2 cellular contexts compared by ENCODE assay signal in the genomic region with DNA sequence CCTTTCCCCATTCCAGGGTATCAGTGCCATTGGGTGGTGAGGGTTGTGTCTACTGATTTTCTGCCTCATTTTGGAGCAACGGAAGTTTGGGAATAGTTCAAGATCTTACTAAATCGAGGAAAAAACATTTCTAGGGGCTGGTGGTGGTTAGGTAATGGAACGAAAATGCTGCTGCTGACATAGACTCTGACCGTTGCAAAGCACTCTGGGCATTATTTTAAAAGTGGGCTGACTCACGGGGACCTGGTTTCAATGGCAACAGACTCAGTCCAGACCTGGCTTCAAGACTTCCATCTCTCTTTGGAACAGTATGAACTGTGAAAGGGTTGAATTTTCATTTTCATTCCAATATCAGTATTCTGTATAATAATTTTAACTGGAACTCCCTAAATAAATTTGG.
TF ChIP-seq lines count a peak whose summit lies in the region.

No MANE protein-coding gene starts in this region.

TF ChIP-seq in IMR-90, 13 proteins besides CTCF, POLR2A, EP300 and RAD21:
- TF ChIP-seq RFX5 (IDR thresholded peaks at IDR 0.05; ENCODE audit: low read depth, low read length) (no peak), CEBPB (IDR thresholded peaks at IDR 0.05; ENCODE audit: low read depth, low read length) (no peak), MXI1 (IDR thresholded peaks at IDR 0.05; ENCODE audit: borderline replicate concordance, low read depth, low read length) (no peak), CHD1 (IDR thresholded peaks at IDR 0.05; ENCODE audit: low read depth, low read length) (no peak), SMC3 (IDR thresholded peaks at IDR 0.05; ENCODE audit: low read depth, low read length) (no peak), MAFK (IDR thresholded peaks at IDR 0.05; ENCODE audit: low read depth, low read length) (no peak), FOS (IDR thresholded peaks at IDR 0.05; ENCODE audit: low read depth, low read length) (no peak), RCOR1 (IDR thresholded peaks at IDR 0.05; ENCODE audit: insufficient replicate concordance, low read length) (no peak), NFE2L2 (IDR thresholded peaks at IDR 0.05; ENCODE audit: low read depth, low read length) (no peak), BHLHE40 (IDR thresholded peaks at IDR 0.05; ENCODE audit: low read depth, low read length) (no peak), MAZ (IDR thresholded peaks at IDR 0.05; ENCODE audit: borderline replicate concordance, low read depth, low read length) (no peak)
- TF ChIP-seq, protein P1, sequence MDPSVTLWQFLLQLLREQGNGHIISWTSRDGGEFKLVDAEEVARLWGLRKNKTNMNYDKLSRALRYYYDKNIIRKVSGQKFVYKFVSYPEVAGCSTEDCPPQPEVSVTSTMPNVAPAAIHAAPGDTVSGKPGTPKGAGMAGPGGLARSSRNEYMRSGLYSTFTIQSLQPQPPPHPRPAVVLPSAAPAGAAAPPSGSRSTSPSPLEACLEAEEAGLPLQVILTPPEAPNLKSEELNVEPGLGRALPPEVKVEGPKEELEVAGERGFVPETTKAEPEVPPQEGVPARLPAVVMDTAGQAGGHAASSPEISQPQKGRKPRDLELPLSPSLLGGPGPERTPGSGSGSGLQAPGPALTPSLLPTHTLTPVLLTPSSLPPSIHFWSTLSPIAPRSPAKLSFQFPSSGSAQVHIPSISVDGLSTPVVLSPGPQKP (IDR thresholded peaks at IDR 0.05; ENCODE audit: borderline replicate concordance, low read depth, low read length) = no peak
- TF ChIP-seq, protein P2, sequence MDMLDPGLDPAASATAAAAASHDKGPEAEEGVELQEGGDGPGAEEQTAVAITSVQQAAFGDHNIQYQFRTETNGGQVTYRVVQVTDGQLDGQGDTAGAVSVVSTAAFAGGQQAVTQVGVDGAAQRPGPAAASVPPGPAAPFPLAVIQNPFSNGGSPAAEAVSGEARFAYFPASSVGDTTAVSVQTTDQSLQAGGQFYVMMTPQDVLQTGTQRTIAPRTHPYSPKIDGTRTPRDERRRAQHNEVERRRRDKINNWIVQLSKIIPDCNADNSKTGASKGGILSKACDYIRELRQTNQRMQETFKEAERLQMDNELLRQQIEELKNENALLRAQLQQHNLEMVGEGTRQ (IDR thresholded peaks at IDR 0.05; ENCODE audit: low read depth, low read length) = no peak

TF ChIP-seq in K562, 482 proteins besides CTCF, POLR2A, EP300 and RAD21:
- TF ChIP-seq ZNF212 (CRISPR knock-in tag; IDR thresholded peaks at IDR 0.05) = no peak
- no peak for TF ChIP-seq NRF1 (conservative IDR thresholded peaks at IDR 0.05 in 1 of 2, IDR thresholded peaks at IDR 0.05 in 1 of 2)
- no peak for TF ChIP-seq TCFL5 (CRISPR knock-in tag; conservative IDR thresholded peaks at IDR 0.05)
- TF ChIP-seq FOXM1 (IDR thresholded peaks at IDR 0.05; ENCODE audit: low read depth) = no peak
- no peak for TF ChIP-seq FOXM1 (CRISPR knock-in tag; IDR thresholded peaks at IDR 0.05; ENCODE audit: low read depth)
- TF ChIP-seq HIVEP1 (CRISPR knock-in tag; IDR thresholded peaks at IDR 0.05) = no peak
- TF ChIP-seq, protein P3, sequence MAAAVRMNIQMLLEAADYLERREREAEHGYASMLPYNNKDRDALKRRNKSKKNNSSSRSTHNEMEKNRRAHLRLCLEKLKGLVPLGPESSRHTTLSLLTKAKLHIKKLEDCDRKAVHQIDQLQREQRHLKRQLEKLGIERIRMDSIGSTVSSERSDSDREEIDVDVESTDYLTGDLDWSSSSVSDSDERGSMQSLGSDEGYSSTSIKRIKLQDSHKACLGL (CRISPR knock-in tag; IDR thresholded peaks at IDR 0.05; ENCODE audit: borderline replicate concordance, poor library complexity, severe bottlenecking) = no peak
- TF ChIP-seq RFX1 (IDR thresholded peaks at IDR 0.05) = no peak
- no peak for TF ChIP-seq SUPT5H (IDR thresholded peaks at IDR 0.05)
- TF ChIP-seq, protein P4, sequence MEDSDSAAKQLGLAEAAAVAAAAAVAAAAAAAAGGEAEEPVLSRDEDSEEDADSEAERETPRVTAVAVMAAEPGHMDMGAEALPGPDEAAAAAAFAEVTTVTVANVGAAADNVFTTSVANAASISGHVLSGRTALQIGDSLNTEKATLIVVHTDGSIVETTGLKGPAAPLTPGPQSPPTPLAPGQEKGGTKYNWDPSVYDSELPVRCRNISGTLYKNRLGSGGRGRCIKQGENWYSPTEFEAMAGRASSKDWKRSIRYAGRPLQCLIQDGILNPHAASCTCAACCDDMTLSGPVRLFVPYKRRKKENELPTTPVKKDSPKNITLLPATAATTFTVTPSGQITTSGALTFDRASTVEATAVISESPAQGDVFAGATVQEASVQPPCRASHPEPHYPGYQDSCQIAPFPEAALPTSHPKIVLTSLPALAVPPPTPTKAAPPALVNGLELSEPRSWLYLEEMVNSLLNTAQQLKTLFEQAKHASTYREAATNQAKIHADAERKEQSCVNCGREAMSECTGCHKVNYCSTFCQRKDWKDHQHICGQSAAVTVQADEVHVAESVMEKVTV (CRISPR knock-in tag; IDR thresholded peaks at IDR 0.05) = no peak
TF ChIP-seq in K562: peak in this region for 0.
